In the genomic region with DNA sequence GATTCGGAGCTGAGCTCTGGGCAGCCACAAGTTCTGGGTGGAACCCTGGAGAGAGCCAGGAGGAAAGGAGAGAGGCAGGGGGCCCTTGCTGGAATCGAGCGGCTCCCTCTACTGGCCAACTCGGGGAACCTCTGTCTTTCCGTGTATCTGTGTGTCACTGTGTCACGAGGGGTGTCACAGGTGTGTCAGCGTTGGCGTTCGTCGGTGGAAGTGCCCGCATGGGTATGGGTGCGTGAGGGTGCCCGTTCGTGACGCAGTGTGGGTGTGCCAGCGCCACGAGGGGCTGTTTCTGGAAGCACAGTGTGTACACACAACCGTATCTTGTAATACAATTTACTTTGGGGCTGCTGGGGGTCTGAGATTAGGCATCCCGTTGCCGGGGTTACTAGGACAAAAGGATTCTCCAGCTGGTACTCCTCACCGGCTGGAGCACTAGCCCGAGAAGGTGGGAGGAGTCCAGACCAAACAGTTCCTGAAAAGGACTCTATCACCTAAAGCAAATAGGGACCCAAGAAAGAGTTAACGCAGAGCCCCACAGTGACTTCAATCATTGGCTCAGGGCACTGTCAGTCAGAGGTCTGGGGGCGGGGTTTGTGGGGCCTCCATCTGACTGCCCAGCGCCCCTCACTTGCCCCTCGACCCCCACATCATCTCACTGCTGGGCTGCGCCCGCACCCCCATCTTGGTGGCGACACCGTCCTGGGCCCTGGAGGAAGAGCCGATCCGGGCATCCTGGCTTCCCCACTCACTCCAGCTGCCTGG, we compare ENCODE assay signal across 8 cellular contexts. TPM values are rescaled to one million over a fixed set of nuclear protein-coding genes. Genes with fewer than 3 reads are reported as not detected.
DNase-seq lines count a peak whose midpoint lies in the region; ATAC-seq and TF ChIP-seq lines count a peak whose summit lies in the region.

No MANE protein-coding gene starts in this region.

- 0 to 1% methylated on average over 18 to 32 of the region's 32 CpGs for WGBS in lower leg skin, 2 donors

- no peak for TF ChIP-seq POLR2A in lower leg skin (IDR thresholded peaks at IDR 0.05)

- H3K27ac ChIP-seq in HL-60 (replicated peaks) (peak overlapping the region; percentile 91), dorsolateral prefrontal cortex (peak overlapping the region; percentile 83 to 100 (median 98))

- H3K4me3 ChIP-seq in HL-60 (replicated peaks; ENCODE audit: insufficient read depth, low read length) (peak overlapping the region; percentile 76), dorsolateral prefrontal cortex (peak overlapping the region; percentile 65 to 100 (median 82)), lower leg skin (ENCODE audit: low read depth, poor library complexity, severe bottlenecking) (peak overlapping the region; percentile 56)

- DNase-seq in C1 segment of cervical spinal cord (lab: John Stamatoyannopoulos, UW) (peak in 13 of 14 donors; percentile 81 to 98 (median 90)), HL-60 (ENCODE audit: low read depth in 1 of 2, low spot score in 1 of 2) (peak; percentile 92 to 93), NCI-H82 (lab: John Stamatoyannopoulos, UW) (peak; percentile 90), dorsolateral prefrontal cortex (peak; percentile 84 to 96 (median 92)), lower leg skin (ENCODE audit: low spot score in 2 of 2) (peak; percentile 96 to 98)
- DNase-seq in activated CD4-positive, alpha-beta T cell treated with anti-CD3 and anti-CD28 coated beads, Interleukin-2, amount 50 U/mL, for 48 hours, result peak; percentile 96
- peak; percentile 83 to 93 (median 87) for DNase-seq in stimulated activated CD4-positive, alpha-beta T cell treated with anti-CD3 and anti-CD28 coated beads, TNF-alpha, amount 100 ng/mL, for 1 hour (ENCODE audit: low read depth in 3 of 3, low spot score in 1 of 3)

- intact Hi-C loops in dorsolateral prefrontal cortex (cut with DNase I) (loop anchor here (1.0 to 5.0 kb wide), 3 partner anchors 21 to 236 kb away; partner anchors contain the start of gene DDX6 (in 2 of the 2)), lower leg skin (cut with DNase I; ENCODE audit: low total_unique reads) (no loop called here)

- peak; percentile 38 for ATAC-seq in GM19455 (IDR thresholded peaks at IDR 0.05; ENCODE audit: unreplicated experiment)

- H3K27me3 ChIP-seq in HL-60 (ENCODE audit: insufficient read depth, poor library complexity, severe bottlenecking) (no peaks in the 10 kb centered on the region), dorsolateral prefrontal cortex (no peaks in the 10 kb centered on the region)

- TF ChIP-seq CTCF in HL-60 (IDR thresholded peaks at IDR 0.05; ENCODE audit: insufficient read depth, low read length), result peak; percentile 97
- peak; percentile 84 to 98 (median 94) for TF ChIP-seq CTCF in dorsolateral prefrontal cortex (IDR thresholded peaks at IDR 0.05 in 54 of 56, conservative IDR thresholded peaks at IDR 0.05 in 2 of 56; ENCODE audit: low read depth in 1 of 56, partially characterized antibody in 56 of 56)
- peak in 1 of 3 donors; percentile 96 for TF ChIP-seq CTCF in lower leg skin (IDR thresholded peaks at IDR 0.05)

RNA-seq across cellular contexts. Expression of gene BCL9L, which starts 2.6 kb away (rescaled TPM):
- total RNA-seq in dorsolateral prefrontal cortex (10 to 100 TPM; 18.7 to 59.0 (median 28.4) TPM), lower leg skin (10 to 100 TPM; 34.5 to 59.4 (median 45.8) TPM)

RNA-seq across cellular contexts. Expression of gene UPK2, which starts 27.8 kb away (rescaled TPM):
- total RNA-seq in dorsolateral prefrontal cortex, result 1 to 10 TPM in 3 of 120 experiments, under 1 TPM in 24, not detected in 93; 0.43 to 1.2 (median 0.59) TPM
- not detected for total RNA-seq in lower leg skin

RNA-seq across cellular contexts. Expression of gene FOXR1, which starts 43.3 kb away (rescaled TPM):
- under 1 TPM in 1 of 120 experiments, not detected in 119; 0.44 TPM for total RNA-seq in dorsolateral prefrontal cortex
- total RNA-seq in lower leg skin, result not detected

RNA-seq across cellular contexts. Expression of gene CXCR5, which starts 44.6 kb away (rescaled TPM):
- total RNA-seq in dorsolateral prefrontal cortex (not detected), lower leg skin (not detected)

Comparison
In these comparisons a context has a peak if more than half of its experiments do, and no peak if none do; other contexts are left out.
1. Peak in every context shown above with its lines: DNase-seq, ATAC-seq, H3K4me3 ChIP-seq and H3K27ac ChIP-seq.